In genomic region chr14:93212432-93212831, GRCh38 we compare ENCODE assay signal across 14 cellular contexts. TPM values are rescaled to one million over a fixed set of nuclear protein-coding genes. Genes with fewer than 3 reads are reported as not detected.
DNase-seq lines count a peak whose midpoint lies in the region; ATAC-seq and TF ChIP-seq lines count a peak whose summit lies in the region.
"Had no signal": no experiment of that assay in that cellular context is flagged by ENCODE, and none has a peak within 500 bp of the region (broad histone marks: within the 10 kb centered on the region; RNA-seq: fewer than 3 reads in every experiment).

No MANE protein-coding gene starts in this region.

- peaks cover 13% of the 10 kb centered on the region for H3K4me1 Mint-ChIP-seq in activated naive CD8-positive, alpha-beta T cell treated with anti-CD3 and anti-CD28 coated beads for 36 hours
- peaks cover 18% of the 10 kb centered on the region for H3K4me1 Mint-ChIP-seq in activated naive CD8-positive, alpha-beta T cell treated with anti-CD3 and anti-CD28 coated beads, Interleukin-2, amount 50 U/mL, for 24 hours

- intact Hi-C loops in lower leg skin (cut with DNase I; ENCODE audit: low total_unique reads) = loop anchor here (10.0 kb wide), 1 partner anchor 98 kb away; the partner anchor contains the start of gene ITPK1

- peaks cover 10% of the 10 kb centered on the region for H3K36me3 Mint-ChIP-seq in activated naive CD8-positive, alpha-beta T cell treated with anti-CD3 and anti-CD28 coated beads for 36 hours
- H3K36me3 Mint-ChIP-seq in activated naive CD8-positive, alpha-beta T cell treated with anti-CD3 and anti-CD28 coated beads, Interleukin-2, amount 50 U/mL, for 24 hours (ENCODE audit: low read depth) = peaks cover 38% of the 10 kb centered on the region

- 77 to 80% methylated on average over 3 of the region's 3 CpGs for WGBS in lower leg skin, 2 donors

- peak overlapping the region; percentile 30 for H3K27ac Mint-ChIP-seq in activated naive CD8-positive, alpha-beta T cell treated with anti-CD3 and anti-CD28 coated beads for 36 hours
- H3K27ac Mint-ChIP-seq in activated naive CD8-positive, alpha-beta T cell treated with anti-CD3 and anti-CD28 coated beads, Interleukin-2, amount 50 U/mL, for 24 hours = no peak overlapping the region
- H3K27ac Mint-ChIP-seq: brain had no signal

- DNase-seq in activated naive CD8-positive, alpha-beta T cell treated with anti-CD3 and anti-CD28 coated beads for 36 hours = no peak
- no peak for DNase-seq in activated naive CD8-positive, alpha-beta T cell treated with anti-CD3 and anti-CD28 coated beads, Interleukin-2, amount 50 U/mL, for 24 hours
- DNase-seq in GM03348 (ENCODE audit: low spot score) (no peak), lower leg skin (ENCODE audit: low spot score in 2 of 2) (no peak), glomerular visceral epithelial cell (ENCODE audit: extremely low spot score) (no peak), superior temporal gyrus (ENCODE audit: extremely low spot score) (no peak)
- DNase-seq: activated T-cell treated with anti-CD3 and anti-CD28 coated beads, Interleukin-2, amount 50 U/mL, for 48 hours; mucosa of descending colon; right cardiac atrium had no signal

- H3K27me3 Mint-ChIP-seq in activated naive CD8-positive, alpha-beta T cell treated with anti-CD3 and anti-CD28 coated beads for 36 hours = no peaks in the 10 kb centered on the region
- H3K27me3 Mint-ChIP-seq in activated naive CD8-positive, alpha-beta T cell treated with anti-CD3 and anti-CD28 coated beads, Interleukin-2, amount 50 U/mL, for 24 hours = no peaks in the 10 kb centered on the region
- H3K27me3 Mint-ChIP-seq: brain had no signal

- TF ChIP-seq CTCF in lower leg skin (IDR thresholded peaks at IDR 0.05) = no peak

- ATAC-seq in activated naive CD8-positive, alpha-beta T cell treated with anti-CD3 and anti-CD28 coated beads, Interleukin-2, amount 50 U/mL, for 24 hours = no peak
- ATAC-seq in GM21786 (IDR thresholded peaks at IDR 0.05; ENCODE audit: unreplicated experiment) (peak; percentile 71), HG03196 (IDR thresholded peaks at IDR 0.05; ENCODE audit: unreplicated experiment) (peak; percentile 47)
- ATAC-seq: K562, mucosa of descending colon, right cardiac atrium had no signal

- TF ChIP-seq POLR2A in lower leg skin (IDR thresholded peaks at IDR 0.05) = no peak

- H3K4me3 Mint-ChIP-seq in activated naive CD8-positive, alpha-beta T cell treated with anti-CD3 and anti-CD28 coated beads for 36 hours = no peak overlapping the region
- no peak overlapping the region for H3K4me3 Mint-ChIP-seq in activated naive CD8-positive, alpha-beta T cell treated with anti-CD3 and anti-CD28 coated beads, Interleukin-2, amount 50 U/mL, for 24 hours

- no peaks in the 10 kb centered on the region for H3K9me3 Mint-ChIP-seq in activated naive CD8-positive, alpha-beta T cell treated with anti-CD3 and anti-CD28 coated beads for 36 hours
- no peaks in the 10 kb centered on the region for H3K9me3 Mint-ChIP-seq in activated naive CD8-positive, alpha-beta T cell treated with anti-CD3 and anti-CD28 coated beads, Interleukin-2, amount 50 U/mL, for 24 hours
- H3K9me3 Mint-ChIP-seq: brain had no signal

- no peak overlapping the region for H3K4me3 ChIP-seq in lower leg skin (ENCODE audit: low read depth, poor library complexity, severe bottlenecking)
- H3K4me3 ChIP-seq: K562, mucosa of descending colon, tibial nerve had no signal

RNA-seq across cellular contexts. Expression of gene UBR7, which starts 5.4 kb away (rescaled TPM):
- 10 to 100 TPM; 41.3 to 41.6 TPM for total RNA-seq in activated naive CD8-positive, alpha-beta T cell treated with anti-CD3 and anti-CD28 coated beads for 36 hours
- 10 to 100 TPM; 20.3 to 36.5 (median 31.1) TPM for total RNA-seq in lower leg skin

RNA-seq across cellular contexts. Expression of gene GON7, which starts 5.6 kb away (rescaled TPM):
- total RNA-seq in activated naive CD8-positive, alpha-beta T cell treated with anti-CD3 and anti-CD28 coated beads for 36 hours = 10 to 100 TPM; 20.3 to 21.3 TPM
- total RNA-seq in lower leg skin = 1 to 10 TPM; 4.0 to 8.4 (median 6.1) TPM

RNA-seq across cellular contexts. Expression of gene LYSET, which starts 27.3 kb away (rescaled TPM):
- total RNA-seq in activated naive CD8-positive, alpha-beta T cell treated with anti-CD3 and anti-CD28 coated beads for 36 hours = 10 to 100 TPM; 14.3 to 14.5 TPM
- total RNA-seq in lower leg skin = 1 to 10 TPM; 3.1 to 9.1 (median 4.4) TPM

RNA-seq across cellular contexts. Expression of gene MOAP1, which starts 27.7 kb away (rescaled TPM):
- 10 to 100 TPM; 16.6 to 16.7 TPM for total RNA-seq in activated naive CD8-positive, alpha-beta T cell treated with anti-CD3 and anti-CD28 coated beads for 36 hours
- 10 to 100 TPM; 24.7 to 26.4 (median 25.5) TPM for total RNA-seq in lower leg skin
